Comparison of ENCODE assay signal across 2 cellular contexts in the genomic region with DNA sequence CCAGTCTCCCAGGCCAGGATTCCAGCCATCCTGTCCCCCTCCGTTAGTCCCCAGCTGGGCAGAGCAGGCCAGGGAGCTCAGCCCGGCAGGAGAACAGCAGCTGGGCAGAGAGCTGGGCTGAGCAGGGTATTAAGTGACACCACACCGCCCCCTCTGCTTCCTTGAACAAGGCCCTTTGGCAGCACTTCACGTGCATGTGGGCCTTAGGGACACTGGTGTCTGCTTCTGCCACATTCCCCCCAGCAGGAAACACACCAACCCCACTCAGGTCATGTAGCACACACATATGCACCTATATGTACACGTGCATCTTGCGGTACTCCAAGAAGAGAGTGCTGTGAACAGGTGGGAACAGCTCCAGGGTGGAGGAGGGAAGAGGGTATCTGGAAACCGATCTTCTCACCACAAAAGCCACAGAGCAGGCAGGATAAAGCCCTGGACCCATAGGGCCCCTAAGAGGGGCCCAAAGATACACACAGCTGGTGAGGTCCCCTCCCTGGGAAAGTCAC.
TF ChIP-seq lines count a peak whose summit lies in the region.

No MANE protein-coding gene starts in this region.

TF ChIP-seq in HCT116, 20 proteins besides CTCF, POLR2A, EP300 and RAD21:
- no peak for TF ChIP-seq ZNF274 (IDR thresholded peaks at IDR 0.05; ENCODE audit: low read depth, low read length)
- TF ChIP-seq POLR2AphosphoS5 (IDR thresholded peaks at IDR 0.05; ENCODE audit: low read depth, low read length), result peak; percentile 10; the same call in 1 of the 2 replicates

TF ChIP-seq in endothelial cell of umbilical vein, 7 proteins besides CTCF, POLR2A, EP300 and RAD21:
- TF ChIP-seq GATA2 (IDR thresholded peaks at IDR 0.05; ENCODE audit: insufficient read depth, insufficient read length, low read depth, low read length) (peak; percentile 66), FOS (IDR thresholded peaks at IDR 0.05; ENCODE audit: borderline replicate concordance, insufficient read depth, low read length) (no peak)
